ENCODE assay signal across 21 cellular contexts in genomic region chr10:128440513-128441160, GRCh38.
DNase-seq lines count a peak whose midpoint lies in the region; ATAC-seq and TF ChIP-seq lines count a peak whose summit lies in the region.
"Had no signal": no experiment of that assay in that cellular context is flagged by ENCODE, and none has a peak within 500 bp of the region (broad histone marks: within the 10 kb centered on the region; RNA-seq: fewer than 3 reads in every experiment).

No MANE protein-coding gene starts in this region.

- H3K4ac ChIP-seq in neuronal stem cell (ENCODE audit: low read length), result no peak overlapping the region

- no peaks in the 10 kb centered on the region for H3F3A ChIP-seq in GM23338 (replicated peaks; ENCODE audit: low read depth)

- H2BK12ac ChIP-seq in neuronal stem cell (ENCODE audit: low read length), result no peak overlapping the region

- TF ChIP-seq CTCF in GM23338 (conservative IDR thresholded peaks at IDR 0.05; ENCODE audit: low read depth in 2 of 2) (no peak), WERI-Rb-1 (IDR thresholded peaks at IDR 0.05; ENCODE audit: low read depth, low read length) (no peak)

- no peak overlapping the region for H3K27ac ChIP-seq in GM23338 (ENCODE audit: low read depth)
- peak overlapping the region; percentile 68 for H3K27ac ChIP-seq in WERI-Rb-1
- H3K27ac ChIP-seq in iPS-20b (ENCODE audit: low read length), result no peak overlapping the region
- no peak overlapping the region for H3K27ac ChIP-seq in neuronal stem cell (replicated peaks; ENCODE audit: low read length)
- H3K27ac ChIP-seq: KMS-11, SK-N-MC had no signal

- H3K9me3 ChIP-seq in WERI-Rb-1 (ENCODE audit: severe bottlenecking) (no peaks in the 10 kb centered on the region), iPS-20b (ENCODE audit: insufficient read depth, low read depth, low read length) (no peaks in the 10 kb centered on the region), neuronal stem cell (replicated peaks in 1 of 2; ENCODE audit: control insufficient read depth in 2 of 2, insufficient read depth in 1 of 2, low read depth in 1 of 2, low read length in 2 of 2) (no peaks in the 10 kb centered on the region)
- H3K9me3 ChIP-seq: BE2C had no signal

- no peak overlapping the region for H2AK5ac ChIP-seq in neuronal stem cell (ENCODE audit: low read depth, low read length)

- H3K36me3 ChIP-seq in GM23338 (ENCODE audit: insufficient read depth) (no peaks in the 10 kb centered on the region), WERI-Rb-1 (no peaks in the 10 kb centered on the region), iPS-20b (ENCODE audit: insufficient read depth, low read depth, low read length) (no peaks in the 10 kb centered on the region), neuronal stem cell (replicated peaks in 1 of 2; ENCODE audit: control insufficient read depth in 2 of 2, insufficient read depth in 2 of 2, low read length in 2 of 2) (no peaks in the 10 kb centered on the region)
- H3K36me3 ChIP-seq: BE2C had no signal

- H3K27me3 Mint-ChIP-seq in GM23338 (ENCODE audit: insufficient read depth, low read depth, poor library complexity), result peaks cover 10% of the 10 kb centered on the region
- H3K27me3 Mint-ChIP-seq: CD4-positive, CD25-positive, alpha-beta regulatory T cell had no signal

- H3K9ac ChIP-seq in iPS-20b (ENCODE audit: low read depth, low read length) (no peak overlapping the region), neuronal stem cell (ENCODE audit: low read depth, low read length, poor library complexity) (no peak overlapping the region)
- H3K9ac ChIP-seq: KMS-11 had no signal

- H3K79me1 ChIP-seq in neuronal stem cell (ENCODE audit: low read depth, low read length), result no peaks in the 10 kb centered on the region

- no peak overlapping the region for H2BK120ac ChIP-seq in neuronal stem cell (ENCODE audit: low read depth, low read length)

- H4K91ac ChIP-seq in neuronal stem cell (ENCODE audit: low read depth, low read length, poor library complexity), result no peak overlapping the region

- peak; percentile 61 for DNase-seq in GM23338 (ENCODE audit: low spot score)
- DNase-seq in WERI-Rb-1, result peak; percentile 95
- no peak for DNase-seq in neuronal stem cell (ENCODE audit: low spot score)
- DNase-seq in NCI-H187 treated with DMSO at 0.1 percent for 48 hours (lab: John Stamatoyannopoulos, UW), result no peak
- DNase-seq in amniotic stem cell (lab: John Stamatoyannopoulos, UW), result no peak
- DNase-seq: BE2C; Caco-2; CD4-positive, CD25-positive, alpha-beta regulatory T cell; GDM1; GOT3; MV-4-11; NCI-H1417; NCI-H1930; NCI-H345; NCI-H526 treated with DMSO at 0.1 percent for 48 hours; Right ventricle myocardium superior had no signal

- H3K4me3 ChIP-seq in GM23338 (no peak overlapping the region), WERI-Rb-1 (ENCODE audit: low read depth, low read length) (peak overlapping the region; percentile 20), iPS-20b (ENCODE audit: low read length) (0 out of 2 replicates have a peak overlapping the region, but pooled peaks have one; percentile 5), neuronal stem cell (ENCODE audit: low read length in 2 of 2) (no peak overlapping the region)
- H3K4me3 ChIP-seq: SK-N-MC had no signal

- H3K4me2 ChIP-seq in GM23338, result peak overlapping the region; percentile 38
- H3K4me2 ChIP-seq in neuronal stem cell (ENCODE audit: insufficient read depth, low read length, poor library complexity, severe bottlenecking), result no peak overlapping the region
- H3K4me2 ChIP-seq: KMS-11 had no signal

- peak overlapping the region; percentile 78; the same call in 1 of the 2 replicates for H2AFZ ChIP-seq in GM23338
- H2AFZ ChIP-seq in neuronal stem cell (ENCODE audit: low read length), result no peak overlapping the region

- no peaks in the 10 kb centered on the region for H3K79me2 ChIP-seq in GM23338 (replicated peaks; ENCODE audit: insufficient read depth)

- H3K27me3 ChIP-seq in GM23338 (ENCODE audit: insufficient read depth) (no peaks in the 10 kb centered on the region), WERI-Rb-1 (ENCODE audit: insufficient read depth, low read depth, severe bottlenecking) (no peaks in the 10 kb centered on the region), iPS-20b (ENCODE audit: insufficient read depth, low read length) (no peaks in the 10 kb centered on the region), neuronal stem cell (ENCODE audit: control insufficient read depth in 3 of 3, insufficient read depth in 3 of 3, low read depth in 1 of 3, low read length in 3 of 3) (no peaks in the 10 kb centered on the region)
- H3K27me3 ChIP-seq: BE2C had no signal

- no peak overlapping the region for H2BK15ac ChIP-seq in neuronal stem cell (ENCODE audit: low read length)

- no peak overlapping the region for H4K8ac ChIP-seq in neuronal stem cell (ENCODE audit: low read depth, low read length)

- no peaks in the 10 kb centered on the region for H3K9me3 Mint-ChIP-seq in GM23338

- no CpG with 5 or more reads among the region's 11 CpGs for WGBS in neuronal stem cell (ENCODE audit: extremely low coverage in 2 of 2, insufficient read length in 2 of 2, insufficient replicate concordance in 1 of 2), 2 donors

- peak overlapping the region; percentile 39 for H3K23ac ChIP-seq in neuronal stem cell (ENCODE audit: low read depth, low read length, poor library complexity)

- H3K4me1 ChIP-seq in GM23338 (ENCODE audit: insufficient read depth), result peaks cover 15% of the 10 kb centered on the region; the same call in 1 of the 2 replicates
- H3K4me1 ChIP-seq in iPS-20b (ENCODE audit: insufficient read depth, low read length), result peaks cover 12% of the 10 kb centered on the region; the same call in 1 of the 2 replicates
- peaks cover 0 to 4% of the 10 kb centered on the region in 2 donors for H3K4me1 ChIP-seq in neuronal stem cell (ENCODE audit: control insufficient read depth in 2 of 2, insufficient read depth in 1 of 2, low read depth in 1 of 2, low read length in 2 of 2)
- H3K4me1 ChIP-seq: BE2C, Caco-2 had no signal

- no peaks in the 10 kb centered on the region for H4K20me1 ChIP-seq in GM23338 (replicated peaks; ENCODE audit: insufficient read depth)

- H3K14ac ChIP-seq in neuronal stem cell (ENCODE audit: low read length), result no peak overlapping the region

- no peak overlapping the region for H3K27ac Mint-ChIP-seq in GM23338
- H3K27ac Mint-ChIP-seq: CD4-positive, CD25-positive, alpha-beta regulatory T cell had no signal

- peaks cover 26% of the 10 kb centered on the region for H3K4me1 Mint-ChIP-seq in GM23338
- H3K4me1 Mint-ChIP-seq: CD4-positive, CD25-positive, alpha-beta regulatory T cell had no signal

- H3K4me3 Mint-ChIP-seq in GM23338, result no peak overlapping the region
- H3K4me3 Mint-ChIP-seq: CD4-positive, CD25-positive, alpha-beta regulatory T cell had no signal

- H3K9me2 ChIP-seq in GM23338 (ENCODE audit: insufficient read depth), result peaks cover 4% of the 10 kb centered on the region; the same call in 1 of the 2 replicates

- H3K36me3 Mint-ChIP-seq in GM23338 (ENCODE audit: low read depth), result no peaks in the 10 kb centered on the region
- H3K36me3 Mint-ChIP-seq: CD4-positive, CD25-positive, alpha-beta regulatory T cell had no signal

- ATAC-seq in GM23338, result peak; percentile 92
- ATAC-seq in GM19395 (IDR thresholded peaks at IDR 0.05; ENCODE audit: unreplicated experiment), result no peak
- no peak for ATAC-seq in HG03108 (IDR thresholded peaks at IDR 0.05; ENCODE audit: unreplicated experiment)

- H2BK5ac ChIP-seq in neuronal stem cell (ENCODE audit: low read length), result no peak overlapping the region

- H3K18ac ChIP-seq in neuronal stem cell (ENCODE audit: low read length), result no peak overlapping the region

TF ChIP-seq in GM23338, 12 proteins besides CTCF, POLR2A, EP300 and RAD21 (continues in another document):
- no peak for TF ChIP-seq JUNB (IDR thresholded peaks at IDR 0.05; ENCODE audit: unreplicated experiment)
- TF ChIP-seq EZH2phosphoT487 (IDR thresholded peaks at IDR 0.05; ENCODE audit: unreplicated experiment), result no peak
- no peak for TF ChIP-seq ZNF331 (CRISPR knock-in tag; IDR thresholded peaks at IDR 0.05; ENCODE audit: low read depth)
- TF ChIP-seq EZH2 (IDR thresholded peaks at IDR 0.05; ENCODE audit: low read depth, unreplicated experiment), result no peak
- no peak for TF ChIP-seq NANOG (IDR thresholded peaks at IDR 0.05; ENCODE audit: borderline replicate concordance)
- TF ChIP-seq, protein P1, sequence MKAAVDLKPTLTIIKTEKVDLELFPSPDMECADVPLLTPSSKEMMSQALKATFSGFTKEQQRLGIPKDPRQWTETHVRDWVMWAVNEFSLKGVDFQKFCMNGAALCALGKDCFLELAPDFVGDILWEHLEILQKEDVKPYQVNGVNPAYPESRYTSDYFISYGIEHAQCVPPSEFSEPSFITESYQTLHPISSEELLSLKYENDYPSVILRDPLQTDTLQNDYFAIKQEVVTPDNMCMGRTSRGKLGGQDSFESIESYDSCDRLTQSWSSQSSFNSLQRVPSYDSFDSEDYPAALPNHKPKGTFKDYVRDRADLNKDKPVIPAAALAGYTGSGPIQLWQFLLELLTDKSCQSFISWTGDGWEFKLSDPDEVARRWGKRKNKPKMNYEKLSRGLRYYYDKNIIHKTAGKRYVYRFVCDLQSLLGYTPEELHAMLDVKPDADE (IDR thresholded peaks at IDR 0.05), result no peak
- no peak for TF ChIP-seq ZNF114 (CRISPR knock-in tag; IDR thresholded peaks at IDR 0.05)
- no peak for TF ChIP-seq STAT1 (IDR thresholded peaks at IDR 0.05; ENCODE audit: unreplicated experiment)
- no peak for TF ChIP-seq POLR2AphosphoS5 (IDR thresholded peaks at IDR 0.05; ENCODE audit: low read depth)

Comparison
In these comparisons a context has a peak if more than half of its experiments do, and no peak if none do; other contexts are left out.
1. DNase-seq: peak in GM23338 (single experiment) and WERI-Rb-1 (single experiment); none in neuronal stem cell (single experiment), NCI-H187 treated with DMSO at 0.1 percent for 48 hours (single experiment) and amniotic stem cell (single experiment).
2. H3K4me3 ChIP-seq: peak in WERI-Rb-1 (single experiment) and iPS-20b (single experiment); none in GM23338 (single experiment) and neuronal stem cell (0 of 2).